ENCODE assay signal across 11 cellular contexts in genomic region chr2:9807555-9808305, GRCh38.
"Had no signal": no experiment of that assay in that cellular context is flagged by ENCODE, and none has a peak within 500 bp of the region (broad histone marks: within the 10 kb centered on the region; RNA-seq: fewer than 3 reads in every experiment).

No MANE protein-coding gene starts in this region.

- H3K9me3 ChIP-seq: ascending aorta, testis had no signal

- H3K36me3 Mint-ChIP-seq: mesothelial cell of epicardium, neural progenitor cell had no signal

- H3K4me1 ChIP-seq: testis had no signal

- H3K4me1 Mint-ChIP-seq: activated naive CD8-positive, alpha-beta T cell treated with anti-CD3 and anti-CD28 coated beads, Interleukin-2, amount 50 U/mL, for 24 hours had no signal

- H3K27ac Mint-ChIP-seq: activated naive CD8-positive, alpha-beta T cell treated with anti-CD3 and anti-CD28 coated beads, Interleukin-2, amount 50 U/mL, for 24 hours; mesothelial cell of epicardium; neural progenitor cell had no signal

- DNase-seq: activated naive CD4-positive, alpha-beta T cell; activated naive CD8-positive, alpha-beta T cell treated with anti-CD3 and anti-CD28 coated beads, Interleukin-2, amount 50 U/mL, for 24 hours; activated T-cell treated with anti-CD3 and anti-CD28 coated beads, Interleukin-2, amount 50 U/mL, for 4 hours; heart right ventricle; spleen; stimulated activated CD4-positive, alpha-beta T cell treated with anti-CD3 and anti-CD28 coated beads, Interleukin-2, amount 100 ng/mL, for 24 hours; stimulated activated naive CD8-positive, alpha-beta T cell treated with anti-CD3 and anti-CD28 coated beads, Interleukin-15, Interleukin-2, amounts not matched to agents 100 U/mL and 50 U/mL, for 24 hours; testis had no signal

- H3K4me3 Mint-ChIP-seq: activated naive CD8-positive, alpha-beta T cell treated with anti-CD3 and anti-CD28 coated beads, Interleukin-2, amount 50 U/mL, for 24 hours; activated T-cell treated with anti-CD3 and anti-CD28 coated beads, Interleukin-2, amount 50 U/mL, for 4 hours; mesothelial cell of epicardium; neural progenitor cell had no signal

- H3K36me3 ChIP-seq: ascending aorta, heart right ventricle, neural progenitor cell, spleen had no signal

- H3K9me3 Mint-ChIP-seq: activated naive CD8-positive, alpha-beta T cell treated with anti-CD3 and anti-CD28 coated beads, Interleukin-2, amount 50 U/mL, for 24 hours; activated T-cell treated with anti-CD3 and anti-CD28 coated beads, Interleukin-2, amount 50 U/mL, for 4 hours; mesothelial cell of epicardium; neural progenitor cell had no signal

- ATAC-seq: activated naive CD8-positive, alpha-beta T cell treated with anti-CD3 and anti-CD28 coated beads, Interleukin-2, amount 50 U/mL, for 24 hours; activated T-cell treated with anti-CD3 and anti-CD28 coated beads, Interleukin-2, amount 50 U/mL, for 4 hours; heart right ventricle; stimulated activated naive CD8-positive, alpha-beta T cell treated with anti-CD3 and anti-CD28 coated beads, Interleukin-15, Interleukin-2, amounts not matched to agents 100 U/mL and 50 U/mL, for 24 hours had no signal

- H3K27me3 ChIP-seq: ascending aorta, heart right ventricle, neural progenitor cell, spleen, testis had no signal

- H3K27ac ChIP-seq: ascending aorta, heart right ventricle, neural progenitor cell, spleen, testis had no signal

- H3K4me3 ChIP-seq: ascending aorta, heart right ventricle, neural progenitor cell, spleen, testis had no signal

- H3K27me3 Mint-ChIP-seq: activated naive CD8-positive, alpha-beta T cell treated with anti-CD3 and anti-CD28 coated beads, Interleukin-2, amount 50 U/mL, for 24 hours had no signal
